8 cellular contexts compared by ENCODE assay signal in genomic region chr5:78483809-78484521, GRCh38.
DNase-seq lines count a peak whose midpoint lies in the region; ATAC-seq and TF ChIP-seq lines count a peak whose summit lies in the region.

No MANE protein-coding gene starts in this region.

- H3K36me3 Mint-ChIP-seq in stimulated activated effector memory CD8-positive, alpha-beta T cell treated with anti-CD3 and anti-CD28 coated beads, Interleukin-12 subunit alpha, Interleukin-12 subunit beta, amount 100 ng/mL, for 72 hours, result no peaks in the 10 kb centered on the region

- no peak overlapping the region for H3K27ac Mint-ChIP-seq in stimulated activated effector memory CD8-positive, alpha-beta T cell treated with anti-CD3 and anti-CD28 coated beads, Interleukin-12 subunit alpha, Interleukin-12 subunit beta, amount 100 ng/mL, for 72 hours

- H3K4me3 ChIP-seq in GM12864 (ENCODE audit: low read depth, low read length) (no peak overlapping the region), fibroblast of mammary gland (ENCODE audit: control insufficient read depth, low read depth, low read length) (no peak overlapping the region)

- no peak overlapping the region for H3K4me3 Mint-ChIP-seq in stimulated activated effector memory CD8-positive, alpha-beta T cell treated with anti-CD3 and anti-CD28 coated beads, Interleukin-12 subunit alpha, Interleukin-12 subunit beta, amount 100 ng/mL, for 72 hours

- H3K4me1 Mint-ChIP-seq in stimulated activated effector memory CD8-positive, alpha-beta T cell treated with anti-CD3 and anti-CD28 coated beads, Interleukin-12 subunit alpha, Interleukin-12 subunit beta, amount 100 ng/mL, for 72 hours, result peaks cover 10% of the 10 kb centered on the region

- ATAC-seq in HG02588 (IDR thresholded peaks at IDR 0.05; ENCODE audit: unreplicated experiment), result peak; percentile 83
- ATAC-seq in stimulated activated effector memory CD8-positive, alpha-beta T cell treated with anti-CD3 and anti-CD28 coated beads, Interleukin-12 subunit alpha, Interleukin-12 subunit beta, amount 100 ng/mL, for 72 hours, result no peak

- peak; percentile 59 for DNase-seq in GM12864 (ENCODE audit: low read depth)
- DNase-seq in NOMO-1 (lab: John Stamatoyannopoulos, UW; ENCODE audit: unreplicated experiment in 2 of 2), result peak; percentile 94 to 99
- DNase-seq in fibroblast of mammary gland (ENCODE audit: low read depth), result peak; percentile 79
- no peak for DNase-seq in AG08396 (ENCODE audit: low spot score)
- DNase-seq in stimulated activated effector memory CD8-positive, alpha-beta T cell treated with anti-CD3 and anti-CD28 coated beads, Interleukin-12 subunit alpha, Interleukin-12 subunit beta, amount 100 ng/mL, for 72 hours (ENCODE audit: low spot score in 2 of 2), result no peak
- DNase-seq in putamen (ENCODE audit: low spot score), result no peak
- DNase-seq in HT-29 (ENCODE audit: low spot score), result no peak

- H3K9me3 Mint-ChIP-seq in stimulated activated effector memory CD8-positive, alpha-beta T cell treated with anti-CD3 and anti-CD28 coated beads, Interleukin-12 subunit alpha, Interleukin-12 subunit beta, amount 100 ng/mL, for 72 hours, result no peaks in the 10 kb centered on the region

- TF ChIP-seq CTCF in GM12864 (IDR thresholded peaks at IDR 0.05; ENCODE audit: low read depth, low read length, missing control alignments), result no peak
- TF ChIP-seq CTCF in fibroblast of mammary gland (conservative IDR thresholded peaks at IDR 0.05; ENCODE audit: control insufficient read depth, insufficient read depth, low read depth, low read length), result no peak

Comparison
In these comparisons a context has a peak if more than half of its experiments do, and no peak if none do; other contexts are left out.
1. DNase-seq: peak in GM12864 (single experiment), NOMO-1 (2 of 2) and fibroblast of mammary gland (single experiment); none in AG08396 (single experiment), stimulated activated effector memory CD8-positive, alpha-beta T cell treated with anti-CD3 and anti-CD28 coated beads, Interleukin-12 subunit alpha, Interleukin-12 subunit beta, amount 100 ng/mL, for 72 hours (0 of 2), putamen (single experiment) and HT-29 (single experiment).